ENCODE assay signal across 9 cellular contexts in the genomic region with DNA sequence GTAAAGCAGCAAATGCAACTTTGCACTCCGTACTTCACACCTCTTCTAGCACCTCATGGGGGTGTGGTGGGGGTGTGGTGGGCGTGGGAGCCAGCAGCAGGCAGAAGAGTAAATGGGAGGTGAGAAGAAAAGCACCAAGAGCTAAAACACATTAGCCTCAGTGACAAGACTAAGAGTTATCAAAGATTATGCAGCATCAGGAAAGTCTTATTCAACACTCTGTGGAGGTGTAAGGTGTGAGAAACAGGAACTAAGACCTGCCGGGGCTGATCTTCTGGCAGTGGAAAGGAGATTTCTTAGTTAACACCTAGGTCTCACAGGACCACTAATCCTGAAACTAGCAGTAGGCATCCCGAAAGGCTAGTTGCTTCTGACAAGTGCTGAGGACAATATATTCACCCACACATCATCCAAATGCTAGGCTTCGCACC. TPM values are rescaled to one million over a fixed set of nuclear protein-coding genes. Genes with fewer than 3 reads are reported as not detected.
DNase-seq lines count a peak whose midpoint lies in the region; ATAC-seq and TF ChIP-seq lines count a peak whose summit lies in the region.
"Had no signal": no experiment of that assay in that cellular context is flagged by ENCODE, and none has a peak within 500 bp of the region (broad histone marks: within the 10 kb centered on the region; RNA-seq: fewer than 3 reads in every experiment).

No MANE protein-coding gene starts in this region.

- ATAC-seq in HG03045 (IDR thresholded peaks at IDR 0.05; ENCODE audit: unreplicated experiment) (peak; percentile 79), thoracic aorta (ENCODE audit: insufficient number of reproducible peaks, low FRiP score, low read depth) (peak; percentile 24)

- peak; percentile 61 for DNase-seq in activated naive CD4-positive, alpha-beta T cell treated with anti-CD3 and anti-CD28 coated beads for 36 hours
- DNase-seq in activated naive CD4-positive, alpha-beta T cell (lab: John Stamatoyannopoulos, UW) = no peak
- DNase-seq in activated gamma-delta T cell (lab: John Stamatoyannopoulos, UW) = peak; percentile 36
- no peak for DNase-seq in thoracic aorta (ENCODE audit: low spot score)
- no peak for DNase-seq in NCI-H2171 treated with DMSO at 0.1 percent for 48 hours (lab: John Stamatoyannopoulos, UW)
- no peak for DNase-seq in occipital lobe (lab: John Stamatoyannopoulos, UW)
- DNase-seq in HCEC 1CT = no peak

- intact Hi-C loops in activated naive CD4-positive, alpha-beta T cell treated with anti-CD3 and anti-CD28 coated beads for 36 hours (cut with micrococcal nuclease) = loop anchor here (1.0 to 5.0 kb wide), 5 partner anchors 144 to 661 kb away; a partner anchor contains a TSS

- H3K27ac ChIP-seq in thoracic aorta = no peak overlapping the region

- CTCF ChIA-PET in activated naive CD4-positive, alpha-beta T cell treated with anti-CD3 and anti-CD28 coated beads for 36 hours (lab: Charles Lee) = interaction anchor here (1.1 to 6.7 kb wide), 3 partner anchors 9 to 363 kb away, joined by 4 to 47 read pairs (median 4); a partner anchor contains a TSS

- H3K27me3 ChIP-seq in thoracic aorta (replicated peaks; ENCODE audit: insufficient read depth) = no peaks in the 10 kb centered on the region

- H3K9me3 Mint-ChIP-seq in activated naive CD4-positive, alpha-beta T cell treated with anti-CD3 and anti-CD28 coated beads for 36 hours = no peaks in the 10 kb centered on the region

- H3K36me3 Mint-ChIP-seq in activated naive CD4-positive, alpha-beta T cell treated with anti-CD3 and anti-CD28 coated beads for 36 hours (ENCODE audit: low read depth) = no peaks in the 10 kb centered on the region

- H3K27ac Mint-ChIP-seq in activated naive CD4-positive, alpha-beta T cell treated with anti-CD3 and anti-CD28 coated beads for 36 hours = peak overlapping the region; percentile 5
- H3K27ac Mint-ChIP-seq: B cell had no signal

- H3K4me1 Mint-ChIP-seq in activated naive CD4-positive, alpha-beta T cell treated with anti-CD3 and anti-CD28 coated beads for 36 hours (ENCODE audit: low read depth) = peaks cover 74% of the 10 kb centered on the region
- H3K4me1 Mint-ChIP-seq: B cell had no signal

- no peak overlapping the region for H3K4me3 ChIP-seq in thoracic aorta

- H3K9me3 ChIP-seq in thoracic aorta = no peaks in the 10 kb centered on the region

- peaks cover 7 to 16% of the 10 kb centered on the region in 2 donors for H3K4me1 ChIP-seq in thoracic aorta (ENCODE audit: control insufficient read depth in 1 of 2, low read depth in 2 of 2)

- H3K4me3 Mint-ChIP-seq in activated naive CD4-positive, alpha-beta T cell treated with anti-CD3 and anti-CD28 coated beads for 36 hours = no peak overlapping the region
- H3K4me3 Mint-ChIP-seq: B cell had no signal

- H3K36me3 ChIP-seq in thoracic aorta = no peaks in the 10 kb centered on the region

- H3K27me3 Mint-ChIP-seq in activated naive CD4-positive, alpha-beta T cell treated with anti-CD3 and anti-CD28 coated beads for 36 hours (ENCODE audit: low read depth) = no peaks in the 10 kb centered on the region

- TF ChIP-seq CTCF in thoracic aorta (IDR thresholded peaks at IDR 0.05) = no peak

RNA-seq across cellular contexts. Expression of a gene that starts 9.9 kb away (rescaled TPM):
- total RNA-seq in activated naive CD4-positive, alpha-beta T cell treated with anti-CD3 and anti-CD28 coated beads for 36 hours = 1 to 10 TPM; 3.2 to 3.3 TPM
- total RNA-seq in thoracic aorta = 10 to 100 TPM; 60.8 to 62.4 TPM
- total RNA-seq in occipital lobe = 6.9 TPM

Comparison
In these comparisons a context has a peak if more than half of its experiments do, and no peak if none do; other contexts are left out.
1. DNase-seq: peak in activated naive CD4-positive, alpha-beta T cell treated with anti-CD3 and anti-CD28 coated beads for 36 hours (single experiment) and activated gamma-delta T cell (single experiment); none in activated naive CD4-positive, alpha-beta T cell (0 of 4), thoracic aorta (single experiment), NCI-H2171 treated with DMSO at 0.1 percent for 48 hours (single experiment), occipital lobe (single experiment) and HCEC 1CT (single experiment).